ENCODE assay signal across 8 cellular contexts in the genomic region with DNA sequence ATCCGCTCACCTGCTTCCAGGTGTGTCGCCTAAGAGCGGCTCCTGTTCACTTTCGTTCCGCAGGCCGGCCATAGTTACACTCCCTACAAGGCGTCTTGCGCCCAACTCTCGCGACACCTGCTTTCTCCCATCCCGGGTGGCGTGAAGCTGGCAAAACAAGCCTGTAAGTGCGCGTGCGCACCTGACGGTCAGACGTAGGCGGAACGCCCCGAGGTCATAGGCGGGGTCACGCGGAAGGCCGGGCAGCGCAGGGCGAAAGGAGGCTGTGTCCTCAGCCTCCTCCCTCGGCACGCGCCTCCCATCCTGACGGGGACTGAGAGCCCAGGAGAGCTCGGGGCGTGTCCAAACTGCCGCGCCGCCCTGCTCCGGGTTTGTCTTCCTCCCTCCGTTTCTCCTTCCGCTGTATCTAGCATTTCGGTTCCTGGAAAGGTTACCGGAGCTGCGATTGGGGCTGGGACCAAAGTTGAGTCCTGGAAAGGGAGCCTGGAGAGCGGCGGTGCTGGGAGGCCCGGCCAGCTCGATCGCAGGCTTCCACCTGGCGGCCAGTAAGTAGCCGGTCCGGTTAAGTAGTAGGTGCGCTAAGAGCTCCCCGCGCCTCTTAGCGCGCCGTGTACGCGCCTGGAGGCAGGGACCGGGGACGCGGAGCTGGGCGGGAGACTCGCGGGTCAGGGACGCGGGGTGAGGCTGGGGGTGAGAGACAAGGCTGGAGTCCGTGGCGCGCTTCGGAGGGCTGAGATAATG. TPM values are rescaled to one million over a fixed set of nuclear protein-coding genes. Genes with fewer than 3 reads are reported as not detected.
DNase-seq lines count a peak whose midpoint lies in the region; ATAC-seq and TF ChIP-seq lines count a peak whose summit lies in the region.

A gene (plus strand): TSS at position 345 of the 741 bp plus-strand sequence. CDS start 17,550 bp downstream, outside the sequence.
A gene with protein sequence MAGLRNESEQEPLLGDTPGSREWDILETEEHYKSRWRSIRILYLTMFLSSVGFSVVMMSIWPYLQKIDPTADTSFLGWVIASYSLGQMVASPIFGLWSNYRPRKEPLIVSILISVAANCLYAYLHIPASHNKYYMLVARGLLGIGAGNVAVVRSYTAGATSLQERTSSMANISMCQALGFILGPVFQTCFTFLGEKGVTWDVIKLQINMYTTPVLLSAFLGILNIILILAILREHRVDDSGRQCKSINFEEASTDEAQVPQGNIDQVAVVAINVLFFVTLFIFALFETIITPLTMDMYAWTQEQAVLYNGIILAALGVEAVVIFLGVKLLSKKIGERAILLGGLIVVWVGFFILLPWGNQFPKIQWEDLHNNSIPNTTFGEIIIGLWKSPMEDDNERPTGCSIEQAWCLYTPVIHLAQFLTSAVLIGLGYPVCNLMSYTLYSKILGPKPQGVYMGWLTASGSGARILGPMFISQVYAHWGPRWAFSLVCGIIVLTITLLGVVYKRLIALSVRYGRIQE (minus strand): TSS at position 112 of the 741 bp plus-strand sequence. CDS start 40 bp downstream, at position 72.

- POLR2A ChIA-PET in activated naive CD8-positive, alpha-beta T cell treated with anti-CD3 and anti-CD28 coated beads, Interleukin-2, amount 10 ng/mL, durations not matched to agents 7 days and 5 days (lab: Charles Lee): interaction anchor here (0.5 to 6.3 kb wide), 16 partner anchors 9 to 1694 kb away, joined by 3 to 56 read pairs (median 4); a partner anchor contains a TSS

- no peaks in the 10 kb centered on the region for H3F3A ChIP-seq in SU-DHL-6 (ENCODE audit: insufficient read depth)

- H3K4me3 ChIP-seq in SU-DHL-6 (ENCODE audit: insufficient read depth, low read length, poor library complexity, severe bottlenecking): peak within 1 kb of the TSS; percentile 88
- H3K4me3 ChIP-seq in thymus (ENCODE audit: low read length): peak within 1 kb of the TSS; percentile 73

- H3K27ac ChIP-seq in SU-DHL-6 (ENCODE audit: low read depth, low read length) (peak within 1 kb of the TSS; percentile 69), thymus (ENCODE audit: low read depth) (peak within 1 kb of the TSS; percentile 96)

- no peaks in the 10 kb centered on the region for H3K27me3 Mint-ChIP-seq in activated naive CD8-positive, alpha-beta T cell treated with anti-CD3 and anti-CD28 coated beads, Interleukin-2, amount 10 ng/mL, durations not matched to agents 7 days and 5 days
- H3K27me3 Mint-ChIP-seq in glutamatergic neuron (ENCODE audit: unreplicated experiment) (no peaks in the 10 kb centered on the region), osteocyte (ENCODE audit: unreplicated experiment) (no peaks in the 10 kb centered on the region)

- H3K9ac ChIP-seq in SU-DHL-6 (ENCODE audit: low read length): peak within 1 kb of the TSS; percentile 89

- DNase-seq in NCI-H128 (lab: John Stamatoyannopoulos, UW; ENCODE audit: unreplicated experiment) (peak; percentile 86), glutamatergic neuron (peak; percentile 99), osteocyte (ENCODE audit: extremely low spot score, unreplicated experiment) (peak; percentile 100)
- peak; percentile 98 for DNase-seq in activated naive CD8-positive, alpha-beta T cell treated with anti-CD3 and anti-CD28 coated beads, Interleukin-2, amount 10 ng/mL, durations not matched to agents 7 days and 5 days

- H3K9me3 ChIP-seq in SU-DHL-6 (ENCODE audit: insufficient read depth, low read length) (no peaks in the 10 kb centered on the region), thymus (ENCODE audit: control insufficient read depth) (no peaks in the 10 kb centered on the region)

- peaks cover 10% of the 10 kb centered on the region for H3K36me3 Mint-ChIP-seq in activated naive CD8-positive, alpha-beta T cell treated with anti-CD3 and anti-CD28 coated beads, Interleukin-2, amount 10 ng/mL, durations not matched to agents 7 days and 5 days
- H3K36me3 Mint-ChIP-seq in glutamatergic neuron (ENCODE audit: unreplicated experiment) (no peaks in the 10 kb centered on the region), osteocyte (ENCODE audit: unreplicated experiment) (no peaks in the 10 kb centered on the region)

- no peaks in the 10 kb centered on the region for H4K20me1 ChIP-seq in SU-DHL-6 (ENCODE audit: low read depth, low read length)

- H3K79me2 ChIP-seq in SU-DHL-6 (ENCODE audit: insufficient read depth, low read length): peaks cover 61% of the 10 kb centered on the region

- peak within 1 kb of the TSS; percentile 93 for H3K4me2 ChIP-seq in SU-DHL-6 (ENCODE audit: low read depth, low read length, poor library complexity, severe bottlenecking)

- ATAC-seq in HG02759 (IDR thresholded peaks at IDR 0.05; ENCODE audit: unreplicated experiment): peak; percentile 97
- peak; percentile 96 for ATAC-seq in activated naive CD8-positive, alpha-beta T cell treated with anti-CD3 and anti-CD28 coated beads, Interleukin-2, amount 10 ng/mL, durations not matched to agents 7 days and 5 days (ENCODE audit: low read depth)

- H3K27ac Mint-ChIP-seq in activated naive CD8-positive, alpha-beta T cell treated with anti-CD3 and anti-CD28 coated beads, Interleukin-2, amount 10 ng/mL, durations not matched to agents 7 days and 5 days: peak within 1 kb of the TSS; percentile 95
- peak within 1 kb of the TSS; percentile 90 for H3K27ac Mint-ChIP-seq in glutamatergic neuron (ENCODE audit: unreplicated experiment)
- H3K27ac Mint-ChIP-seq in osteocyte (ENCODE audit: unreplicated experiment): peak within 1 kb of the TSS; percentile 97

- no peaks in the 10 kb centered on the region for H3K9me3 Mint-ChIP-seq in activated naive CD8-positive, alpha-beta T cell treated with anti-CD3 and anti-CD28 coated beads, Interleukin-2, amount 10 ng/mL, durations not matched to agents 7 days and 5 days
- H3K9me3 Mint-ChIP-seq in glutamatergic neuron (ENCODE audit: unreplicated experiment) (peaks cover 5% of the 10 kb centered on the region), osteocyte (ENCODE audit: unreplicated experiment) (no peaks in the 10 kb centered on the region)

- H3K4me1 ChIP-seq in thymus (ENCODE audit: control insufficient read depth, insufficient read depth, low read length): peaks cover 4% of the 10 kb centered on the region

- H3K27me3 ChIP-seq in SU-DHL-6 (ENCODE audit: low read length) (no peaks in the 10 kb centered on the region), thymus (ENCODE audit: control insufficient read depth, insufficient read depth) (no peaks in the 10 kb centered on the region)

- under 1% methylated on average over 69 of the region's 69 CpGs for WGBS in thymus

- TF ChIP-seq CTCF in GM12873 (IDR thresholded peaks at IDR 0.05; ENCODE audit: insufficient read depth, low read depth, low read length, missing control alignments): peak; percentile 35
- no peak for TF ChIP-seq CTCF in SU-DHL-6 (IDR thresholded peaks at IDR 0.05; ENCODE audit: insufficient read depth, low read length, poor library complexity, severe bottlenecking)
- TF ChIP-seq CTCF in glutamatergic neuron (IDR thresholded peaks at IDR 0.05; ENCODE audit: partially characterized antibody, unreplicated experiment): peak; percentile 24
- TF ChIP-seq CTCF in osteocyte (IDR thresholded peaks at IDR 0.05): peak; percentile 64

- peak within 1 kb of the TSS; percentile 88 for H2AFZ ChIP-seq in SU-DHL-6 (ENCODE audit: low read depth, low read length, severe bottlenecking)

- H3K36me3 ChIP-seq in SU-DHL-6 (ENCODE audit: low read length) (no peaks in the 10 kb centered on the region), thymus (ENCODE audit: control insufficient read depth, insufficient read depth) (no peaks in the 10 kb centered on the region)

- no peaks in the 10 kb centered on the region for H3K9me2 ChIP-seq in SU-DHL-6 (replicated peaks; ENCODE audit: insufficient read depth, low read length)

- peak within 1 kb of the TSS; percentile 93 for H3K4me3 Mint-ChIP-seq in activated naive CD8-positive, alpha-beta T cell treated with anti-CD3 and anti-CD28 coated beads, Interleukin-2, amount 10 ng/mL, durations not matched to agents 7 days and 5 days
- H3K4me3 Mint-ChIP-seq in glutamatergic neuron (ENCODE audit: unreplicated experiment) (peak within 1 kb of the TSS; percentile 90), osteocyte (ENCODE audit: unreplicated experiment) (peak within 1 kb of the TSS; percentile 95)

- H3K4me1 Mint-ChIP-seq in activated naive CD8-positive, alpha-beta T cell treated with anti-CD3 and anti-CD28 coated beads, Interleukin-2, amount 10 ng/mL, durations not matched to agents 7 days and 5 days: peaks cover 29% of the 10 kb centered on the region
- H3K4me1 Mint-ChIP-seq in glutamatergic neuron (ENCODE audit: low read depth, unreplicated experiment): no peaks in the 10 kb centered on the region
- peaks cover 20% of the 10 kb centered on the region for H3K4me1 Mint-ChIP-seq in osteocyte (ENCODE audit: unreplicated experiment)

RNA-seq across cellular contexts. Expression of the first gene that starts in this region (rescaled TPM):
- 10 to 100 TPM; 23.3 to 27.4 TPM for total RNA-seq in activated naive CD8-positive, alpha-beta T cell treated with anti-CD3 and anti-CD28 coated beads, Interleukin-2, amount 10 ng/mL, durations not matched to agents 7 days and 5 days
- total RNA-seq in glutamatergic neuron (ENCODE audit: unreplicated experiment) (9.7 TPM), osteocyte (9.5 and 14.9 TPM in 2 replicates)
- polyA plus RNA-seq in thymus: 12.2 TPM

RNA-seq across cellular contexts. Expression of the second gene that starts in this region (rescaled TPM):
- 10 to 100 TPM; 27.4 to 28.5 TPM for total RNA-seq in activated naive CD8-positive, alpha-beta T cell treated with anti-CD3 and anti-CD28 coated beads, Interleukin-2, amount 10 ng/mL, durations not matched to agents 7 days and 5 days
- 22.6 TPM for total RNA-seq in glutamatergic neuron (ENCODE audit: unreplicated experiment)
- 16.5 and 22.2 TPM in 2 replicates for total RNA-seq in osteocyte
- polyA plus RNA-seq in thymus: 31.2 TPM

Comparison
In these comparisons a context has a peak if more than half of its experiments do, and no peak if none do; other contexts are left out.
1. Peak in every context shown above with its lines: DNase-seq, ATAC-seq, H3K4me3 ChIP-seq and H3K27ac ChIP-seq.